ENCODE assay signal across 1 cellular context in the genomic region with DNA sequence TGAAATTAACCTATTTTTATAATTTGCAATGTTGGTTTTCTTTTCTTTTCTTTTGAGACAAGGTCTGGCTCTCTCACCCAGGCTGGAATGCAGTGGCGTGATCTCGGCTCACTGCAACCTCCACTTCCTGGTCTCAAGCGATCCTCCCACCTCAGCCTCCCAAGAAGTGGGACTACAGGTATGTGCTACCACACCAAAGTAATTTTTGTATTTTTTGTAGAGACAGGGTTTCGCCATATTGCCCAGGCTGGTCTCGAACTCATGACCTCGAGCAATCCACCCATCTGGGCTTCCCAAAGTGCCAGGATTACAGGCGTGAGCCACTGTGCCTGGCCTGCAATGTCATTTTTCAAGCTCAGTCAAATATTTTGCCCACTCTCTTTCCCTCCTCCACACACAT.
TF ChIP-seq lines count a peak whose summit lies in the region.

No MANE protein-coding gene starts in this region.

TF ChIP-seq in HCT116, 20 proteins besides CTCF, POLR2A, EP300 and RAD21 (continued from another document):
- TF ChIP-seq, protein P1, sequence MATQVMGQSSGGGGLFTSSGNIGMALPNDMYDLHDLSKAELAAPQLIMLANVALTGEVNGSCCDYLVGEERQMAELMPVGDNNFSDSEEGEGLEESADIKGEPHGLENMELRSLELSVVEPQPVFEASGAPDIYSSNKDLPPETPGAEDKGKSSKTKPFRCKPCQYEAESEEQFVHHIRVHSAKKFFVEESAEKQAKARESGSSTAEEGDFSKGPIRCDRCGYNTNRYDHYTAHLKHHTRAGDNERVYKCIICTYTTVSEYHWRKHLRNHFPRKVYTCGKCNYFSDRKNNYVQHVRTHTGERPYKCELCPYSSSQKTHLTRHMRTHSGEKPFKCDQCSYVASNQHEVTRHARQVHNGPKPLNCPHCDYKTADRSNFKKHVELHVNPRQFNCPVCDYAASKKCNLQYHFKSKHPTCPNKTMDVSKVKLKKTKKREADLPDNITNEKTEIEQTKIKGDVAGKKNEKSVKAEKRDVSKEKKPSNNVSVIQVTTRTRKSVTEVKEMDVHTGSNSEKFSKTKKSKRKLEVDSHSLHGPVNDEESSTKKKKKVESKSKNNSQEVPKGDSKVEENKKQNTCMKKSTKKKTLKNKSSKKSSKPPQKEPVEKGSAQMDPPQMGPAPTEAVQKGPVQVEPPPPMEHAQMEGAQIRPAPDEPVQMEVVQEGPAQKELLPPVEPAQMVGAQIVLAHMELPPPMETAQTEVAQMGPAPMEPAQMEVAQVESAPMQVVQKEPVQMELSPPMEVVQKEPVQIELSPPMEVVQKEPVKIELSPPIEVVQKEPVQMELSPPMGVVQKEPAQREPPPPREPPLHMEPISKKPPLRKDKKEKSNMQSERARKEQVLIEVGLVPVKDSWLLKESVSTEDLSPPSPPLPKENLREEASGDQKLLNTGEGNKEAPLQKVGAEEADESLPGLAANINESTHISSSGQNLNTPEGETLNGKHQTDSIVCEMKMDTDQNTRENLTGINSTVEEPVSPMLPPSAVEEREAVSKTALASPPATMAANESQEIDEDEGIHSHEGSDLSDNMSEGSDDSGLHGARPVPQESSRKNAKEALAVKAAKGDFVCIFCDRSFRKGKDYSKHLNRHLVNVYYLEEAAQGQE (IDR thresholded peaks at IDR 0.05; ENCODE audit: low read depth), result no peak
